Comparison of ENCODE assay signal across 6 cellular contexts in the genomic region with DNA sequence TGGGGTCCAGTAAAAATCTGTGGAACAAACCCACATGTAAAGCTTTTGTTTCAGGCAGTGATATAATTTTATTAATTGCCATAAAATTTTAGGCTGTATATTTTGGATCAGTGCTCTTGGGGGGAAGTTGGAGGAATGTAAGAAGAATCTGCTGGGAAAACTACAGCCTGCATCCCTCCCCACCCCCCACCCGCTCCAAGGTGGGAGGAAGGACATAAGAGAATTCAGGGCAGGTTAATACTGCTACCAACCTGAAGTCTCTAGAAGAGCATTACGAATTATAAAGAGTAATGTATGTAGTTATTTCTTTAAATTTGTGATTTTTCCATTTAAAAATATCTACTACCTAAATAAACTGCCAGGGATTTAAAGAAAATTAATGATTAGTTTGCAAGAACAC. TPM values are rescaled to one million over a fixed set of nuclear protein-coding genes. Genes with fewer than 3 reads are reported as not detected.
"Had no signal": no experiment of that assay in that cellular context is flagged by ENCODE, and none has a peak within 500 bp of the region (broad histone marks: within the 10 kb centered on the region; RNA-seq: fewer than 3 reads in every experiment).

No MANE protein-coding gene starts in this region.

- H3K4me3 Mint-ChIP-seq: IgD-negative memory B cell had no signal

- H3K9me3 ChIP-seq: HAP-1 had no signal

- H3K27ac Mint-ChIP-seq: IgD-negative memory B cell had no signal

- H3K4me3 ChIP-seq: GM23248, HAP-1 had no signal

- H3K27ac ChIP-seq: GM23248 had no signal

- H3K36me3 ChIP-seq: HAP-1 had no signal

- H3K9ac ChIP-seq: GM23248 had no signal

- ATAC-seq: HCT116, HepG2 had no signal

- H3K4me1 Mint-ChIP-seq: IgD-negative memory B cell had no signal

- H2AFZ ChIP-seq: GM23248 had no signal

- H3K36me3 Mint-ChIP-seq: IgD-negative memory B cell had no signal

- DNase-seq: GM23248, KBM-7 had no signal

RNA-seq across cellular contexts. Expression of gene GPR37, which starts 47.2 kb away (rescaled TPM):
- total RNA-seq: GM23248, HepG2 had no signal
- polyA plus RNA-seq: GM23248, HepG2, IgD-negative memory B cell had no signal
